1 cellular context compared by ENCODE assay signal in genomic region chr1:206741142-206741701, GRCh38.
TF ChIP-seq lines count a peak whose summit lies in the region.

No MANE protein-coding gene starts in this region.

TF ChIP-seq in K562, 482 proteins besides CTCF, POLR2A, EP300 and RAD21:
- TF ChIP-seq CCNT2 (IDR thresholded peaks at IDR 0.05; ENCODE audit: borderline replicate concordance, extremely low read depth, insufficient read length, low read depth, low read length) (no peak), CAMTA2 (CRISPR knock-in tag; conservative IDR thresholded peaks at IDR 0.05) (no peak), SPI1 (IDR thresholded peaks at IDR 0.05; ENCODE audit: borderline replicate concordance, low read depth, low read length) (no peak), FOXK2 (conservative IDR thresholded peaks at IDR 0.05 in 1 of 2, IDR thresholded peaks at IDR 0.05 in 1 of 2; ENCODE audit: low read depth in 2 of 2) (no peak), CBX5 (IDR thresholded peaks at IDR 0.05; ENCODE audit: borderline replicate concordance, low read depth) (no peak), SETDB1 (IDR thresholded peaks at IDR 0.05; ENCODE audit: low read length) (no peak), ZNF561 (CRISPR knock-in tag; conservative IDR thresholded peaks at IDR 0.05) (no peak), CEBPG (CRISPR knock-in tag; IDR thresholded peaks at IDR 0.05) (no peak), CEBPG (tag; conservative IDR thresholded peaks at IDR 0.05 in 1 of 2, IDR thresholded peaks at IDR 0.05 in 1 of 2) (no peak), SAFB (IDR thresholded peaks at IDR 0.05; ENCODE audit: borderline replicate concordance, low read depth, low read length) (no peak), ATF3 (IDR thresholded peaks at IDR 0.05) (no peak), ATF3 (CRISPR knock-in tag; conservative IDR thresholded peaks at IDR 0.05) (no peak)
- TF ChIP-seq, protein P1, sequence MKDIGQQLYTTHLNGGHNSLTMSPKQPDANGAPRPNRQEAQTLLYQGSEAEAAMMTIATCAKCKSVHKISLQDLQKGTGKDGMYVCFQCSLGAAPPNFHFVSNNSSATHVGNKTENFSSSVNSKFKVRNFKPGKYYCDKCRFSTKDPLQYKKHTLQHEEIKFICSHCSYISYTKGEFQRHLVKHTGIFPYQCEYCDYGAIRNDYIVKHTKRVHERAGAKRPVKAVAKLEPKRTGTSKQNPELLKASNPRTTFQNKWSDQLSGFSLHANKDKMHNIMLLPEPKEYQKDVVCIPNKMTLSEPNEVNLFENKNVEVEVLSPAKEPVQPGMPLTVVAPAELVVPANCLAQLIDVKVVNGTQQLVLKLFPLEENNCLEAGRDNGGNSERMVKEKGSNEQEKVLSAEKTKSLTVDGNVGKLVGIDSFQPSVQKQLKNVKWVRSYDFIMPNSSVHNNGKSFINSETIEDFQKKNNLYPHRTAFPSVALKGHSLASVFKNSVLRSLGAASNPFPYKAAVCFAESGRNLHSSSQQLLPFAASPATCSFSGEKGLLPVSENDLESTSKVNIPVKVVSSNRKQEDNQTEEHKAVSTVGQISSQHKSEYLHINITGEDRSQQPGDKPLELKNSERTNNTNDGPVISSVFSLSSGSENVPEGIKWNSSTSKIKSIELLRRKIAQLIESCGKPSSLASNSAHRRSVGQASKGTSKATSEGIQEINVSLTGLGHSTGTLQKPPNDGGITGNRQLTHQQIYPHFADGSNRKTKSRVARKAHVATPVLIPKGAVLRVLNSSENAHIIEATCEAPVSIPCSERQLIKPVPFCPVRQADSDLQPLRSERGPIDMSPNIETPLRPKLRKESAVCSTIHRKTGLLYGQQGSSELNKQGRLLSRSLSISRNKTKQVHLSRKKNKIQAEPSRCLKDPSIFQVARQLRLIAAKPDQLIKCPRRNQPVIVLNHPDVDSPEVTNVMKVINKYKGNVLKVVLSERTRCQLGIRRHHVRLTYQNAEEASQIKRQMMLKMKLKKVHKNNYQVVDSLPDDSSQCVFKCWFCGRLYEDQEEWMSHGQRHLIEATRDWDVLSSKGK (CRISPR knock-in tag; IDR thresholded peaks at IDR 0.05), result no peak
- TF ChIP-seq, protein P2, sequence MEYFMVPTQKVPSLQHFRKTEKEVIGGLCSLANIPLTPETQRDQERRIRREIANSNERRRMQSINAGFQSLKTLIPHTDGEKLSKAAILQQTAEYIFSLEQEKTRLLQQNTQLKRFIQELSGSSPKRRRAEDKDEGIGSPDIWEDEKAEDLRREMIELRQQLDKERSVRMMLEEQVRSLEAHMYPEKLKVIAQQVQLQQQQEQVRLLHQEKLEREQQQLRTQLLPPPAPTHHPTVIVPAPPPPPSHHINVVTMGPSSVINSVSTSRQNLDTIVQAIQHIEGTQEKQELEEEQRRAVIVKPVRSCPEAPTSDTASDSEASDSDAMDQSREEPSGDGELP (CRISPR knock-in tag; IDR thresholded peaks at IDR 0.05; ENCODE audit: borderline replicate concordance), result no peak
